Comparison of ENCODE assay signal across 1 cellular context in the genomic region with DNA sequence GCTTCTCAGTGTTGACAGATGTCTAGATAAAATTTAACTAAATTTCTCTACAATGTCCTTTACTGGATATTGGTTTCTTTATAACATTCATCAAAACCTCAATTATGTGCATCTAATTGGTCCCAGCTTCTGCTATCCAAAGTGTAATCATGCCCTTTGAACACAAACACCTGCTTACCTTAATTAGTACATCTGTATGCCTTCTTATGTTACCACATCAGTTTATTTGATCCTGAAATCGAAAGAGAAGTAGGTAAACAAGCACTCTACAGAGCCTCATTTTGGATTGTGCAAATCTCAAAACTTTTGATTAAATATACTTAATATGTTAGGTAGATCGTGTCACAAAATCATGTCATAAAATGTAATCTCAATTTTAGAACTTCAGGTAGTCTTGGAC.
TF ChIP-seq lines count a peak whose summit lies in the region.

No MANE protein-coding gene starts in this region.

TF ChIP-seq in GM23338, 12 proteins besides CTCF, POLR2A, EP300 and RAD21 (continued from another document):
- TF ChIP-seq CREB1 (CRISPR knock-in tag; IDR thresholded peaks at IDR 0.05; ENCODE audit: low read depth) = no peak
- TF ChIP-seq ZNF114 (CRISPR knock-in tag; IDR thresholded peaks at IDR 0.05) = no peak
- TF ChIP-seq, protein P1, sequence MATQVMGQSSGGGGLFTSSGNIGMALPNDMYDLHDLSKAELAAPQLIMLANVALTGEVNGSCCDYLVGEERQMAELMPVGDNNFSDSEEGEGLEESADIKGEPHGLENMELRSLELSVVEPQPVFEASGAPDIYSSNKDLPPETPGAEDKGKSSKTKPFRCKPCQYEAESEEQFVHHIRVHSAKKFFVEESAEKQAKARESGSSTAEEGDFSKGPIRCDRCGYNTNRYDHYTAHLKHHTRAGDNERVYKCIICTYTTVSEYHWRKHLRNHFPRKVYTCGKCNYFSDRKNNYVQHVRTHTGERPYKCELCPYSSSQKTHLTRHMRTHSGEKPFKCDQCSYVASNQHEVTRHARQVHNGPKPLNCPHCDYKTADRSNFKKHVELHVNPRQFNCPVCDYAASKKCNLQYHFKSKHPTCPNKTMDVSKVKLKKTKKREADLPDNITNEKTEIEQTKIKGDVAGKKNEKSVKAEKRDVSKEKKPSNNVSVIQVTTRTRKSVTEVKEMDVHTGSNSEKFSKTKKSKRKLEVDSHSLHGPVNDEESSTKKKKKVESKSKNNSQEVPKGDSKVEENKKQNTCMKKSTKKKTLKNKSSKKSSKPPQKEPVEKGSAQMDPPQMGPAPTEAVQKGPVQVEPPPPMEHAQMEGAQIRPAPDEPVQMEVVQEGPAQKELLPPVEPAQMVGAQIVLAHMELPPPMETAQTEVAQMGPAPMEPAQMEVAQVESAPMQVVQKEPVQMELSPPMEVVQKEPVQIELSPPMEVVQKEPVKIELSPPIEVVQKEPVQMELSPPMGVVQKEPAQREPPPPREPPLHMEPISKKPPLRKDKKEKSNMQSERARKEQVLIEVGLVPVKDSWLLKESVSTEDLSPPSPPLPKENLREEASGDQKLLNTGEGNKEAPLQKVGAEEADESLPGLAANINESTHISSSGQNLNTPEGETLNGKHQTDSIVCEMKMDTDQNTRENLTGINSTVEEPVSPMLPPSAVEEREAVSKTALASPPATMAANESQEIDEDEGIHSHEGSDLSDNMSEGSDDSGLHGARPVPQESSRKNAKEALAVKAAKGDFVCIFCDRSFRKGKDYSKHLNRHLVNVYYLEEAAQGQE (IDR thresholded peaks at IDR 0.05; ENCODE audit: unreplicated experiment) = no peak
- no peak for TF ChIP-seq NANOG (IDR thresholded peaks at IDR 0.05; ENCODE audit: borderline replicate concordance)
